In genomic region chr12:113260127-113260526, GRCh38 we compare ENCODE assay signal across 1 cellular context.
TF ChIP-seq lines count a peak whose summit lies in the region.

No MANE protein-coding gene starts in this region.

TF ChIP-seq in K562, 482 proteins besides CTCF, POLR2A, EP300 and RAD21 (continued from another document):
- TF ChIP-seq, protein P1, sequence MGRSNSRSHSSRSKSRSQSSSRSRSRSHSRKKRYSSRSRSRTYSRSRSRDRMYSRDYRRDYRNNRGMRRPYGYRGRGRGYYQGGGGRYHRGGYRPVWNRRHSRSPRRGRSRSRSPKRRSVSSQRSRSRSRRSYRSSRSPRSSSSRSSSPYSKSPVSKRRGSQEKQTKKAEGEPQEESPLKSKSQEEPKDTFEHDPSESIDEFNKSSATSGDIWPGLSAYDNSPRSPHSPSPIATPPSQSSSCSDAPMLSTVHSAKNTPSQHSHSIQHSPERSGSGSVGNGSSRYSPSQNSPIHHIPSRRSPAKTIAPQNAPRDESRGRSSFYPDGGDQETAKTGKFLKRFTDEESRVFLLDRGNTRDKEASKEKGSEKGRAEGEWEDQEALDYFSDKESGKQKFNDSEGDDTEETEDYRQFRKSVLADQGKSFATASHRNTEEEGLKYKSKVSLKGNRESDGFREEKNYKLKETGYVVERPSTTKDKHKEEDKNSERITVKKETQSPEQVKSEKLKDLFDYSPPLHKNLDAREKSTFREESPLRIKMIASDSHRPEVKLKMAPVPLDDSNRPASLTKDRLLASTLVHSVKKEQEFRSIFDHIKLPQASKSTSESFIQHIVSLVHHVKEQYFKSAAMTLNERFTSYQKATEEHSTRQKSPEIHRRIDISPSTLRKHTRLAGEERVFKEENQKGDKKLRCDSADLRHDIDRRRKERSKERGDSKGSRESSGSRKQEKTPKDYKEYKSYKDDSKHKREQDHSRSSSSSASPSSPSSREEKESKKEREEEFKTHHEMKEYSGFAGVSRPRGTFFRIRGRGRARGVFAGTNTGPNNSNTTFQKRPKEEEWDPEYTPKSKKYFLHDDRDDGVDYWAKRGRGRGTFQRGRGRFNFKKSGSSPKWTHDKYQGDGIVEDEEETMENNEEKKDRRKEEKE (IDR thresholded peaks at IDR 0.05; ENCODE audit: borderline replicate concordance in 1 of 2, control insufficient read depth in 1 of 2, low read depth in 2 of 2, low read length in 1 of 2), result no peak
- TF ChIP-seq ZNF41 (CRISPR knock-in tag; conservative IDR thresholded peaks at IDR 0.05), result no peak
